ENCODE assay signal across 21 cellular contexts in the genomic region with DNA sequence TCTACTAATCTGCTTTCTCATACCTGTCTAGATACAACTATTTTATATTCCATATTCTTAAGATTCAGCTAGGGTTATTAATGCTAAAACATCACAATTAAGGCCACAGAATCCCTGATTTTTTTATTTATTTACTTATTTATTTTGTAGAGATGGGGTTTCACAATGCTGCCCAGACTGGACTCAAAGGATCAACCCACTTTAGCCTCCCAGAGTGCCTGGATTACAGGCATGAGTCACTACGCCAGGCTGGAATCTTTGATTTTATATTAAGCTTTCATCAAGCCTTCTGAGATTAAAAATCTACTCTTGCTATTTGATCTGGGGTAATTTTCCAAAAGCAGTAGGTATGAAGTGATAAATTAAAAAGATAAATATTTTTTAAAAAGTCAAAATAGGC. TPM values are rescaled to one million over a fixed set of nuclear protein-coding genes. Genes with fewer than 3 reads are reported as not detected.
"Had no signal": no experiment of that assay in that cellular context is flagged by ENCODE, and none has a peak within 500 bp of the region (broad histone marks: within the 10 kb centered on the region; RNA-seq: fewer than 3 reads in every experiment).

No MANE protein-coding gene starts in this region.

- H3K4me3 ChIP-seq: coronary artery, lung, psoas muscle, right lobe of liver had no signal

- H3K27ac ChIP-seq: coronary artery, foreskin keratinocyte, psoas muscle, right lobe of liver had no signal

- DNase-seq: effector CD4-positive, alpha-beta T cell; endodermal cell; foreskin keratinocyte; immature natural killer cell; kidney; left colon; left ventricle myocardium superior; naive thymus-derived CD4-positive, alpha-beta T cell; nephron progenitor cell; psoas muscle; retina; right lobe of liver; stimulated activated CD4-positive, alpha-beta T cell treated with anti-CD3 and anti-CD28 coated beads, Interleukin-2, amount 100 ng/mL, for 24 hours; stimulated activated CD4-positive, alpha-beta T cell treated with anti-CD3 and anti-CD28 coated beads, Interleukin-4, amount 100 ng/mL, for 4 hours; stimulated activated naive CD4-positive, alpha-beta T cell treated with Interleukin-2 at 50 U/mL for 16 hours; trophoblast cell had no signal

- H3K9me3 ChIP-seq: psoas muscle, right lobe of liver had no signal

- H3K4me1 ChIP-seq: foreskin keratinocyte, psoas muscle, right lobe of liver had no signal

- H3K36me3 ChIP-seq: right lobe of liver had no signal

- H3K27me3 ChIP-seq: foreskin keratinocyte, right lobe of liver had no signal

RNA-seq across cellular contexts. Expression of gene MCOLN2, which starts 39.0 kb away (rescaled TPM):
- total RNA-seq: chondrocyte, dermis microvascular lymphatic vessel endothelial cell, skeletal muscle tissue had no signal
